Comparison of ENCODE assay signal across 16 cellular contexts in genomic region chr3:98985406-98985805, GRCh38.
DNase-seq lines count a peak whose midpoint lies in the region; ATAC-seq, FAIRE-seq and TF ChIP-seq lines count a peak whose summit lies in the region.
"Had no signal": no experiment of that assay in that cellular context is flagged by ENCODE, and none has a peak within 500 bp of the region (broad histone marks: within the 10 kb centered on the region; RNA-seq: fewer than 3 reads in every experiment).

No MANE protein-coding gene starts in this region.

- no peaks in the 10 kb centered on the region for H3K36me3 Mint-ChIP-seq in astrocyte (ENCODE audit: low read depth, unreplicated experiment)
- no peaks in the 10 kb centered on the region for H3K36me3 Mint-ChIP-seq in osteocyte (ENCODE audit: unreplicated experiment)
- no peaks in the 10 kb centered on the region for H3K36me3 Mint-ChIP-seq in activated T-cell treated with anti-CD3 and anti-CD28 coated beads, Interleukin-2, amount 50 U/mL, for 4 hours (ENCODE audit: insufficient read depth)

- H4K20me1 ChIP-seq in astrocyte (ENCODE audit: insufficient read depth, low read length): no peaks in the 10 kb centered on the region
- H4K20me1 ChIP-seq: BLaER1 treated with 17β-estradiol and CSF1 and Interleukin-3, amounts not matched to agents 10 nM and 100 nM had no signal

- H3K27ac ChIP-seq in HUES64 (ENCODE audit: low read depth, low read length) (peak overlapping the region; percentile 16; the same call in 1 of the 2 replicates), astrocyte (ENCODE audit: low read depth, low read length) (peak overlapping the region; percentile 84)
- H3K27ac ChIP-seq: BLaER1 treated with 17β-estradiol and CSF1 and Interleukin-3, amounts not matched to agents 10 nM and 100 nM had no signal

- 84% methylated on average over 3 of the region's 3 CpGs for WGBS in HUES64

- H2AFZ ChIP-seq in astrocyte (ENCODE audit: low read depth, low read length): no peak overlapping the region

- peak overlapping the region; percentile 89 for H3K27ac Mint-ChIP-seq in astrocyte (ENCODE audit: unreplicated experiment)
- peak overlapping the region; percentile 80 for H3K27ac Mint-ChIP-seq in osteocyte (ENCODE audit: unreplicated experiment)
- H3K27ac Mint-ChIP-seq: activated CD8-positive, alpha-beta T cell treated with anti-CD3 and anti-CD28 coated beads for 36 hours had no signal

- no peaks in the 10 kb centered on the region for H3K27me3 Mint-ChIP-seq in astrocyte (ENCODE audit: low read depth, unreplicated experiment)
- no peaks in the 10 kb centered on the region for H3K27me3 Mint-ChIP-seq in osteocyte (ENCODE audit: unreplicated experiment)
- H3K27me3 Mint-ChIP-seq in activated T-cell treated with anti-CD3 and anti-CD28 coated beads, Interleukin-2, amount 50 U/mL, for 4 hours (ENCODE audit: low read depth): peaks cover 2% of the 10 kb centered on the region

- no peaks in the 10 kb centered on the region for H3K9me3 Mint-ChIP-seq in astrocyte (ENCODE audit: unreplicated experiment)
- no peaks in the 10 kb centered on the region for H3K9me3 Mint-ChIP-seq in osteocyte (ENCODE audit: unreplicated experiment)
- H3K9me3 Mint-ChIP-seq in activated T-cell treated with anti-CD3 and anti-CD28 coated beads, Interleukin-2, amount 50 U/mL, for 4 hours: peaks cover 5% of the 10 kb centered on the region
- H3K9me3 Mint-ChIP-seq: activated CD8-positive, alpha-beta T cell treated with anti-CD3 and anti-CD28 coated beads for 36 hours had no signal

- H3K9ac ChIP-seq in HUES64 (ENCODE audit: low read depth, low read length) (no peak overlapping the region), astrocyte (ENCODE audit: low read length) (peak overlapping the region; percentile 73)
- H3K9ac ChIP-seq: BLaER1 treated with 17β-estradiol and CSF1 and Interleukin-3, amounts not matched to agents 10 nM and 100 nM had no signal

- peaks cover 26% of the 10 kb centered on the region for H3K4me1 ChIP-seq in HUES64 (ENCODE audit: insufficient read depth, low read length)
- H3K4me1 ChIP-seq in astrocyte (ENCODE audit: insufficient read depth, low read length): peaks cover 42% of the 10 kb centered on the region

- peak overlapping the region; percentile 80 for H3K4me2 ChIP-seq in astrocyte (ENCODE audit: low read length)
- H3K4me2 ChIP-seq: BLaER1 treated with 17β-estradiol and CSF1 and Interleukin-3, amounts not matched to agents 10 nM and 100 nM had no signal

- DNase-seq in astrocyte (ENCODE audit: low read depth): no peak
- DNase-seq in fibroblast of the aortic adventitia (ENCODE audit: low read depth): peak; percentile 58
- DNase-seq in osteocyte (ENCODE audit: extremely low spot score, unreplicated experiment): no peak
- DNase-seq in RKO (ENCODE audit: low spot score): no peak
- no peak for DNase-seq in epidermal melanocyte (ENCODE audit: insufficient read length, low spot score)
- DNase-seq in activated T-cell treated with anti-CD3 and anti-CD28 coated beads, Interleukin-2, amount 50 U/mL, for 4 hours: no peak
- no peak for DNase-seq in NOMO-1 treated with DMSO at 0.1 percent for 48 hours (lab: John Stamatoyannopoulos, UW; ENCODE audit: unreplicated experiment)
- DNase-seq: activated CD8-positive, alpha-beta T cell treated with anti-CD3 and anti-CD28 coated beads for 36 hours; NCI-H2029 treated with DMSO at 0.1 percent for 48 hours; NCI-H69; SHP77; stimulated activated CD8-positive, alpha-beta memory T cell treated with anti-CD3 and anti-CD28 coated beads, Interleukin-4, amount 100 ng/mL, for 48 hours had no signal

- FAIRE-seq in astrocyte (lab: Jason Lieb, UNC): no peak
- FAIRE-seq: islet of Langerhans had no signal

- no peak for TF ChIP-seq CTCF in astrocyte (IDR thresholded peaks at IDR 0.05; ENCODE audit: insufficient read depth, low read depth, low read length)
- TF ChIP-seq CTCF in fibroblast of the aortic adventitia (IDR thresholded peaks at IDR 0.05; ENCODE audit: insufficient read depth, low read length): peak; percentile 4
- TF ChIP-seq CTCF in osteocyte (IDR thresholded peaks at IDR 0.05): peak; percentile 34

- H3K9me3 ChIP-seq in HUES64 (ENCODE audit: insufficient read depth, low read depth, low read length) (no peaks in the 10 kb centered on the region), astrocyte (ENCODE audit: insufficient read depth, low read depth, low read length) (no peaks in the 10 kb centered on the region)
- H3K9me3 ChIP-seq: BLaER1 treated with 17β-estradiol and CSF1 and Interleukin-3, amounts not matched to agents 10 nM and 100 nM; MG63 had no signal

- H3K4me3 Mint-ChIP-seq in astrocyte (ENCODE audit: unreplicated experiment) (peak overlapping the region; percentile 73), osteocyte (ENCODE audit: unreplicated experiment) (no peak overlapping the region)
- no peak overlapping the region for H3K4me3 Mint-ChIP-seq in activated T-cell treated with anti-CD3 and anti-CD28 coated beads, Interleukin-2, amount 50 U/mL, for 4 hours
- H3K4me3 Mint-ChIP-seq: activated CD8-positive, alpha-beta T cell treated with anti-CD3 and anti-CD28 coated beads for 36 hours had no signal

- H3K4me3 ChIP-seq in HUES64 (ENCODE audit: low read length): no peak overlapping the region
- peak overlapping the region; percentile 1 for H3K4me3 ChIP-seq in astrocyte (ENCODE audit: insufficient read depth, low read depth, low read length)
- H3K4me3 ChIP-seq in fibroblast of the aortic adventitia (ENCODE audit: low read depth, low read length): no peak overlapping the region
- H3K4me3 ChIP-seq: BLaER1 treated with 17β-estradiol and CSF1 and Interleukin-3, amounts not matched to agents 10 nM and 100 nM; MG63 had no signal

- H3K4me1 Mint-ChIP-seq in astrocyte (ENCODE audit: low read depth, unreplicated experiment) (peaks cover 35% of the 10 kb centered on the region), osteocyte (ENCODE audit: unreplicated experiment) (peaks cover 39% of the 10 kb centered on the region)
- H3K4me1 Mint-ChIP-seq in activated T-cell treated with anti-CD3 and anti-CD28 coated beads, Interleukin-2, amount 50 U/mL, for 4 hours (ENCODE audit: low read depth): no peaks in the 10 kb centered on the region

- no peaks in the 10 kb centered on the region for H3K27me3 ChIP-seq in HUES64 (ENCODE audit: insufficient read depth, low read length)
- no peaks in the 10 kb centered on the region for H3K27me3 ChIP-seq in astrocyte (ENCODE audit: insufficient read depth, low read length)
- H3K27me3 ChIP-seq: BLaER1 treated with 17β-estradiol and CSF1 and Interleukin-3, amounts not matched to agents 10 nM and 100 nM; MG63 had no signal

- peaks cover 53% of the 10 kb centered on the region for H3K79me2 ChIP-seq in astrocyte (ENCODE audit: insufficient read depth, low read length)

- H3K36me3 ChIP-seq in HUES64 (ENCODE audit: insufficient read depth, low read length) (no peaks in the 10 kb centered on the region), astrocyte (ENCODE audit: insufficient read depth, low read length) (no peaks in the 10 kb centered on the region)
- H3K36me3 ChIP-seq: BLaER1 treated with 17β-estradiol and CSF1 and Interleukin-3, amounts not matched to agents 10 nM and 100 nM; MG63 had no signal

- no peak for ATAC-seq in activated T-cell treated with anti-CD3 and anti-CD28 coated beads, Interleukin-2, amount 50 U/mL, for 4 hours
- ATAC-seq: activated CD8-positive, alpha-beta T cell treated with anti-CD3 and anti-CD28 coated beads for 36 hours had no signal
